ENCODE assay signal across 20 cellular contexts in genomic region chr11:71639916-71640315, GRCh38. TPM values are rescaled to one million over a fixed set of nuclear protein-coding genes. Genes with fewer than 3 reads are reported as not detected.
A peak's percentile ranks its signal among the peaks of the same experiment; 100 is the strongest.
DNase-seq lines count a peak whose midpoint lies in the region; ATAC-seq and TF ChIP-seq lines count a peak whose summit lies in the region.
"Not testable (repeated sequence)": the region's sequence is repeated elsewhere in the genome, so short reads cannot be mapped to it uniquely, and the experiment has no call there.
"Had no signal": no experiment of that assay in that cellular context is flagged by ENCODE, and none has a peak within 500 bp of the region (broad histone marks: within the 10 kb centered on the region; RNA-seq: fewer than 3 reads in every experiment).

No MANE protein-coding gene starts in this region.

- H3K4me1 ChIP-seq in HUES48 (ENCODE audit: control insufficient read depth, insufficient read depth, low read length); trophoblast cell (ENCODE audit: control insufficient read depth in 1 of 2, insufficient read depth in 2 of 2, low read length in 2 of 2); vagina: not testable (repeated sequence)

- WGBS in trophoblast cell (ENCODE audit: extremely low coverage, insufficient coverage, insufficient read length), result no CpG with 5 or more reads among the region's 19 CpGs

- H4K12ac ChIP-seq in trophoblast cell (ENCODE audit: low read depth, low read length), result not testable (repeated sequence)

- H2BK5ac ChIP-seq in trophoblast cell (ENCODE audit: low read depth, low read length, poor library complexity), result not testable (repeated sequence)

- not testable (repeated sequence) for H3K27ac ChIP-seq in CD4-positive, alpha-beta T cell (ENCODE audit: low read depth, low read length); HUES48 (ENCODE audit: low read depth, low read length); trophoblast cell (ENCODE audit: low read depth, low read length); vagina

- H4K91ac ChIP-seq in trophoblast cell (ENCODE audit: low read depth, low read length), result not testable (repeated sequence)

- not testable (repeated sequence) for H3K23ac ChIP-seq in trophoblast cell (ENCODE audit: low read length)

- not testable (repeated sequence) for H4K8ac ChIP-seq in trophoblast cell (ENCODE audit: low read depth, low read length)

- H3K14ac ChIP-seq in trophoblast cell (ENCODE audit: low read length), result not testable (repeated sequence)

- H3K4me1 Mint-ChIP-seq in CD4-positive, alpha-beta T cell (ENCODE audit: low read depth); WTC11; activated naive CD8-positive, alpha-beta T cell (ENCODE audit: low read depth); glutamatergic neuron (ENCODE audit: low read depth, unreplicated experiment); mesothelial cell of epicardium: not testable (repeated sequence)

- not testable (repeated sequence) for H3K36me3 ChIP-seq in HUES48 (ENCODE audit: control insufficient read depth, insufficient read depth, low read length); trophoblast cell (ENCODE audit: control insufficient read depth in 1 of 2, insufficient read depth in 2 of 2, low read length in 2 of 2); vagina

- intact Hi-C loops in CD4-positive, alpha-beta T cell (cut with DNase I, micrococcal nuclease), result loop anchor here in 1 of 2 experiments (5.0 kb wide), 1 partner anchor 97 kb away; no protein-coding TSS in a partner anchor
- intact Hi-C loops in vagina (cut with DNase I), result not testable (repeated sequence)

- not testable (repeated sequence) for TF ChIP-seq CTCF in CD4-positive, alpha-beta T cell (IDR thresholded peaks at IDR 0.05); WTC11 (IDR thresholded peaks at IDR 0.05); glutamatergic neuron (IDR thresholded peaks at IDR 0.05; ENCODE audit: partially characterized antibody, unreplicated experiment); mesothelial cell of epicardium (IDR thresholded peaks at IDR 0.05; ENCODE audit: unreplicated experiment); vagina (IDR thresholded peaks at IDR 0.05)

- H3K79me2 ChIP-seq in trophoblast cell (ENCODE audit: control insufficient read depth, insufficient read depth, low read length, poor library complexity), result not testable (repeated sequence)

- not testable (repeated sequence) for H3K27ac Mint-ChIP-seq in CD4-positive, alpha-beta T cell; WTC11; activated naive CD8-positive, alpha-beta T cell; glutamatergic neuron (ENCODE audit: unreplicated experiment); mesothelial cell of epicardium

- H3K4me3 ChIP-seq in HUES48 (ENCODE audit: low read depth, low read length) (peak overlapping the region; percentile 35; the same call in 1 of the 2 replicates), vagina (peak overlapping the region; percentile 28 to 32)
- H3K4me3 ChIP-seq in trophoblast cell (ENCODE audit: low read depth, low read length), result not testable (repeated sequence)

- peak overlapping the region; percentile 74 for H3K4me3 Mint-ChIP-seq in CD4-positive, alpha-beta T cell
- H3K4me3 Mint-ChIP-seq in WTC11 (peak overlapping the region; percentile 63), glutamatergic neuron (ENCODE audit: unreplicated experiment) (peak overlapping the region; percentile 30), mesothelial cell of epicardium (peak overlapping the region; percentile 39)
- peak overlapping the region; percentile 66 for H3K4me3 Mint-ChIP-seq in activated naive CD8-positive, alpha-beta T cell

- not testable (repeated sequence) for H2AK5ac ChIP-seq in trophoblast cell (ENCODE audit: low read length)

- TF ChIP-seq POLR2A in vagina (IDR thresholded peaks at IDR 0.05), result not testable (repeated sequence)

- H3K9ac ChIP-seq in HUES48 (ENCODE audit: low read depth, low read length); trophoblast cell (ENCODE audit: low read length): not testable (repeated sequence)

- not testable (repeated sequence) for H2AFZ ChIP-seq in trophoblast cell (ENCODE audit: insufficient read depth, low read length, poor library complexity)

- H3K27me3 ChIP-seq in CD4-positive, alpha-beta T cell (ENCODE audit: control insufficient read depth, insufficient read depth, low read length); trophoblast cell (ENCODE audit: insufficient read depth, low read length); vagina: not testable (repeated sequence)
- H3K27me3 ChIP-seq in HUES48 (ENCODE audit: control insufficient read depth, insufficient read depth, low read length), result peaks cover 14% of the 10 kb centered on the region

- not testable (repeated sequence) for ATAC-seq in CD4-positive, alpha-beta T cell (ENCODE audit: poor library complexity); WTC11

- not testable (repeated sequence) for H2BK12ac ChIP-seq in trophoblast cell (ENCODE audit: low read length)

- not testable (repeated sequence) for H3K9me3 Mint-ChIP-seq in CD4-positive, alpha-beta T cell; WTC11; activated naive CD8-positive, alpha-beta T cell (ENCODE audit: low read depth); glutamatergic neuron (ENCODE audit: unreplicated experiment); mesothelial cell of epicardium

- peaks cover 47% of the 10 kb centered on the region for H3K27me3 Mint-ChIP-seq in CD4-positive, alpha-beta T cell
- H3K27me3 Mint-ChIP-seq in WTC11 (ENCODE audit: low read depth) (peaks cover 41% of the 10 kb centered on the region), glutamatergic neuron (ENCODE audit: unreplicated experiment) (peaks cover 15% of the 10 kb centered on the region), mesothelial cell of epicardium (ENCODE audit: low read depth) (peaks cover 63% of the 10 kb centered on the region)
- H3K27me3 Mint-ChIP-seq in activated naive CD8-positive, alpha-beta T cell, result peaks cover 18% of the 10 kb centered on the region

- DNase-seq in CD4-positive, alpha-beta T cell, result peak in 1 of 10 experiments; percentile 10
- peak; percentile 21 for DNase-seq in WTC11 (ENCODE audit: low spot score)
- DNase-seq in glutamatergic neuron; mesothelial cell of epicardium (ENCODE audit: low spot score in 2 of 2, unreplicated experiment in 2 of 2); vagina (ENCODE audit: extremely low spot score in 2 of 2): not testable (repeated sequence)
- peak in 1 of 2 donors; percentile 2 for DNase-seq in trophoblast cell

- H3K9me3 ChIP-seq in CD4-positive, alpha-beta T cell (ENCODE audit: control insufficient read depth, low read length); HUES48 (ENCODE audit: control insufficient read depth, insufficient read depth, low read length); trophoblast cell (ENCODE audit: insufficient read depth, low read depth, low read length); vagina: not testable (repeated sequence)

- H3K4ac ChIP-seq in trophoblast cell (ENCODE audit: low read depth, low read length), result not testable (repeated sequence)

- CTCF ChIA-PET in CD4-positive, alpha-beta T cell (lab: Charles Lee), result interaction anchor here (1.2 kb wide), 1 partner anchor 108 kb away, joined by 3 read pairs; no protein-coding TSS in a partner anchor
- CTCF ChIA-PET in WTC11 (lab: Charles Lee), result interaction anchor here (0.7 to 1.7 kb wide), 4 partner anchors 59 to 109 kb away, joined by 4 to 8 read pairs (median 4); no protein-coding TSS in a partner anchor

- peak overlapping the region; percentile 27 for H3K4me2 ChIP-seq in trophoblast cell (ENCODE audit: low read length)

- H3K36me3 Mint-ChIP-seq in CD4-positive, alpha-beta T cell (ENCODE audit: low read depth); WTC11; activated naive CD8-positive, alpha-beta T cell; glutamatergic neuron (ENCODE audit: unreplicated experiment); mesothelial cell of epicardium: not testable (repeated sequence)

- not testable (repeated sequence) for H2BK120ac ChIP-seq in trophoblast cell (ENCODE audit: insufficient read depth, low read length, poor library complexity)

- not testable (repeated sequence) for H3K18ac ChIP-seq in trophoblast cell (ENCODE audit: low read length)

- POLR2A ChIA-PET in CD4-positive, alpha-beta T cell (lab: Charles Lee); WTC11 (lab: Charles Lee): not testable (repeated sequence)

- not testable (repeated sequence) for H3K79me1 ChIP-seq in trophoblast cell (ENCODE audit: low read length)

RNA-seq across cellular contexts. Expression of gene KRTAP5-11, which starts 57.2 kb away (rescaled TPM):
- not detected for total RNA-seq in CD4-positive, alpha-beta T cell
- total RNA-seq in WTC11 (2021) (not detected in 3 replicates), glutamatergic neuron (ENCODE audit: unreplicated experiment) (not detected), mesothelial cell of epicardium (0.44 TPM in 1 of 3 replicates, not detected in the others), vagina (not detected)
- not detected in 2 replicates for polyA plus RNA-seq in trophoblast cell (2013)
- total RNA-seq: activated CD4-positive, alpha-beta T cell treated with anti-CD3 and anti-CD28 coated beads for 36 hours; activated CD8-positive, alpha-beta memory T cell treated with anti-CD3 and anti-CD28 coated beads for 36 hours; colonic mucosa; Daoy; esophagus muscularis mucosa; foreskin keratinocyte; heart right ventricle; left lobe of liver; mesenteric fat pad; natural killer cell treated with Interleukin-12 subunit alpha and Interleukin-12 subunit beta and Interleukin-15 and Interleukin-18, amount 100 ng/mL, for 72 hours; testis had no signal
- polyA plus RNA-seq: BJ, foreskin keratinocyte, heart right ventricle had no signal
